ENCODE assay signal across 28 cellular contexts in the genomic region with DNA sequence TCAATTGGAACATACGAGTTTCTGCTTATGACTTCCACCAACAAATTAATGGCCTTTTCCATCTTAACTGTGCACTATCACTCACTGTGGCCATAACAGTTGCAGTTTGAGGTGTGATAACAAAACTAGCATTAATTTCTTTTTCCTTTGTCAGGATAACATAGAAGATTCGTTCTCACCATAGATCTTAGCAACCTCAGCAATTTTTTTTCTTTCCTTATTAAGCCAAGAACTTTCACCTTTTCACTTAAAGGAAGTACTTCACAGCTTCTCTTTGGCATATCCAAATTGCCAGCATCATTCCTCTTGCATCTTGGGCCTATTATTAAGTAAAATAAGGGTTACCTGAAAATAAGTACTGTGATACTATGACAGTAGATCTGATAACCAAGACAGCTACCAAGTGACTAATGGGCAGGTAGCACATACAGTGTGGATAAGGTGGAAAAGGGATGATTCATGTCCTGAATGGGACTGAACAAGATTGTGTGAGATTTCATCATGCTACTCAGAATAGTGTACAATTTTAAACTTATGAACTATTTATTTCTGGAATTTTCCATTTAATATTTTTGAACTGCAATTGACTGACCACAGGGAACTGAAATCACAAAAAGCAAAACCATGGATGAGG.
"Had no signal": no experiment of that assay in that cellular context is flagged by ENCODE, and none has a peak within 500 bp of the region (broad histone marks: within the 10 kb centered on the region; RNA-seq: fewer than 3 reads in every experiment).

No MANE protein-coding gene starts in this region.

- H3K27ac ChIP-seq: cardiac muscle cell, coronary artery, dorsolateral prefrontal cortex, esophagus muscularis mucosa, neutrophil, sigmoid colon, stomach, thyroid gland, upper lobe of left lung had no signal

- H3K9me3 ChIP-seq: thyroid gland had no signal

- H3K4me3 Mint-ChIP-seq: activated CD8-positive, alpha-beta memory T cell treated with anti-CD3 and anti-CD28 coated beads, Interleukin-2, amount 10 ng/mL, durations not matched to agents 7 days and 5 days; activated CD8-positive, alpha-beta T cell treated with anti-CD3 and anti-CD28 coated beads, Interleukin-2, amount 10 ng/mL, durations not matched to agents 7 days and 5 days; activated naive CD8-positive, alpha-beta T cell; mesothelial cell of epicardium; naive B cell; nephron progenitor cell; stimulated activated effector memory CD8-positive, alpha-beta T cell treated with anti-CD3 and anti-CD28 coated beads, Interleukin-12 subunit alpha, Interleukin-12 subunit beta, amount 100 ng/mL, for 72 hours had no signal

- H3K4me3 ChIP-seq: cardiac muscle cell, coronary artery, dorsolateral prefrontal cortex, esophagus muscularis mucosa, sigmoid colon, stomach, thyroid gland, upper lobe of left lung had no signal

- H3K4me1 Mint-ChIP-seq: mesothelial cell of epicardium; nephron progenitor cell; stimulated activated effector memory CD8-positive, alpha-beta T cell treated with anti-CD3 and anti-CD28 coated beads, Interleukin-12 subunit alpha, Interleukin-12 subunit beta, amount 100 ng/mL, for 72 hours had no signal

- FAIRE-seq: frontal cortex, islet of Langerhans, small intestine had no signal

- H3K27me3 ChIP-seq: cardiac muscle cell, dorsolateral prefrontal cortex, esophagus muscularis mucosa, neutrophil, sigmoid colon, stomach, thyroid gland, upper lobe of left lung had no signal

- H3K4me1 ChIP-seq: esophagus muscularis mucosa, sigmoid colon, stomach, thyroid gland, upper lobe of left lung had no signal

- ATAC-seq: activated CD8-positive, alpha-beta memory T cell treated with anti-CD3 and anti-CD28 coated beads, Interleukin-2, amount 10 ng/mL, durations not matched to agents 7 days and 5 days; activated CD8-positive, alpha-beta T cell treated with anti-CD3 and anti-CD28 coated beads, Interleukin-2, amount 10 ng/mL, durations not matched to agents 7 days and 5 days; left colon; stimulated activated effector memory CD8-positive, alpha-beta T cell treated with anti-CD3 and anti-CD28 coated beads, Interleukin-12 subunit alpha, Interleukin-12 subunit beta, amount 100 ng/mL, for 72 hours had no signal

- H3K27me3 Mint-ChIP-seq: activated CD8-positive, alpha-beta memory T cell treated with anti-CD3 and anti-CD28 coated beads, Interleukin-2, amount 10 ng/mL, durations not matched to agents 7 days and 5 days; activated naive CD8-positive, alpha-beta T cell; naive B cell; progenitor cell of endocrine pancreas had no signal

- H3K36me3 ChIP-seq: cardiac muscle cell, neutrophil had no signal

- H3K27ac Mint-ChIP-seq: activated CD8-positive, alpha-beta memory T cell treated with anti-CD3 and anti-CD28 coated beads, Interleukin-2, amount 10 ng/mL, durations not matched to agents 7 days and 5 days; activated CD8-positive, alpha-beta T cell treated with anti-CD3 and anti-CD28 coated beads, Interleukin-2, amount 10 ng/mL, durations not matched to agents 7 days and 5 days; activated naive CD8-positive, alpha-beta T cell; mesothelial cell of epicardium; naive B cell; nephron progenitor cell; progenitor cell of endocrine pancreas; stimulated activated effector memory CD8-positive, alpha-beta T cell treated with anti-CD3 and anti-CD28 coated beads, Interleukin-12 subunit alpha, Interleukin-12 subunit beta, amount 100 ng/mL, for 72 hours had no signal

- DNase-seq: activated CD8-positive, alpha-beta memory T cell treated with anti-CD3 and anti-CD28 coated beads, Interleukin-2, amount 10 ng/mL, durations not matched to agents 7 days and 5 days; activated CD8-positive, alpha-beta T cell treated with anti-CD3 and anti-CD28 coated beads, Interleukin-2, amount 10 ng/mL, durations not matched to agents 7 days and 5 days; activated effector memory CD4-positive, alpha-beta T cell treated with Interleukin-2 at 50 U/mL for 16 hours; activated naive CD4-positive, alpha-beta T cell treated with Interleukin-2 at 50 U/mL for 16 hours; anterior cingulate cortex; cerebellar nuclear complex; dorsolateral prefrontal cortex; effector memory CD4-positive, alpha-beta T cell; left colon; naive B cell; nephron progenitor cell; sigmoid colon; small intestine; stimulated activated CD4-positive, alpha-beta T cell treated with anti-CD3 and anti-CD28 coated beads, Interleukin-4, amount 100 ng/mL, for 24 hours; stomach; T-helper 2 cell; thyroid gland; upper lobe of left lung had no signal
